Comparison of ENCODE assay signal across 1 cellular context in genomic region chr1:15345711-15346355, GRCh38.
TF ChIP-seq lines count a peak whose summit lies in the region.

No MANE protein-coding gene starts in this region.

TF ChIP-seq in GM12878, 131 proteins besides CTCF, POLR2A, EP300 and RAD21 (continued from another document):
- no peak for TF ChIP-seq USF2 (IDR thresholded peaks at IDR 0.05; ENCODE audit: borderline replicate concordance, low read depth, low read length)
- peak; percentile 50; the same call in 1 of the 2 replicates for TF ChIP-seq JUNB (IDR thresholded peaks at IDR 0.05)
- TF ChIP-seq ATF7 (IDR thresholded peaks at IDR 0.05; ENCODE audit: low read depth) = peak; percentile 34; the same call in 1 of the 2 replicates
